Comparison of ENCODE assay signal across 25 cellular contexts in the genomic region with DNA sequence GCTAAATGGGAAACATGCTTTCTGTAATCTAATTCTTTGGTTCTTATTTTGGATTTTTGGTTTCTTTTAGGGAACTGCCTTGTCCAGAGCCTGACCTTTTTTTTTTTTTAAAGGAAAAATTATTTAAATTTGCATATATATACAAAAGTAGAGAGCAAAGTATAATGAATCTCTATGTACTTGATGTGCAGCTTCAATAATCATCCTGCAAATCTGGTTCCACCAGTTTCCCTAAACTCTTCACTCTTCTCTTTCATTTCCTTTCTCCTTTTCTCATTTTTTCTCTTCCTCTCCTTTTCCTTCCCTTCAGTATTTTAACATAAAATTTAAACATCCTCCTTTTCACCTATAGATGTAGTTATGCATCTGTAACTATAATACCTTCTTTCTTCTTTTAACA.
"Had no signal": no experiment of that assay in that cellular context is flagged by ENCODE, and none has a peak within 500 bp of the region (broad histone marks: within the 10 kb centered on the region; RNA-seq: fewer than 3 reads in every experiment).

No MANE protein-coding gene starts in this region.

- H3K27ac Mint-ChIP-seq: activated B cell treated with CpG ODN at 0.5 μM for 24 hours; activated CD8-positive, alpha-beta T cell treated with anti-CD3 and anti-CD28 coated beads for 36 hours; activated naive CD8-positive, alpha-beta T cell; effector memory CD8-positive, alpha-beta T cell; nephron; T-cell had no signal

- H3K4me3 ChIP-seq: hepatocyte, ovary, prostate gland, right atrium auricular region, spleen, suprapubic skin, tibial artery had no signal

- H3K27ac ChIP-seq: hepatocyte, ovary, prostate gland, right atrium auricular region, spleen, suprapubic skin, tibial artery had no signal

- H3K4me3 Mint-ChIP-seq: activated B cell treated with CpG ODN at 0.5 μM for 24 hours; activated CD8-positive, alpha-beta T cell treated with anti-CD3 and anti-CD28 coated beads for 36 hours; activated naive CD8-positive, alpha-beta T cell; activated T-cell treated with anti-CD3 and anti-CD28 coated beads, Interleukin-2, amount 50 U/mL, for 4 hours; effector memory CD8-positive, alpha-beta T cell; nephron; T-cell had no signal

- H3K4me1 Mint-ChIP-seq: activated B cell treated with CpG ODN at 0.5 μM for 24 hours, nephron, T-cell had no signal

- H3K36me3 ChIP-seq: ovary, prostate gland had no signal

- DNase-seq: activated B cell treated with CpG ODN at 0.5 μM for 24 hours; activated CD4-positive, alpha-beta T cell treated with anti-CD3 and anti-CD28 coated beads, Interleukin-2, amount 50 U/mL, for 1 hour; activated CD8-positive, alpha-beta T cell treated with anti-CD3 and anti-CD28 coated beads for 36 hours; activated naive CD4-positive, alpha-beta T cell; activated T-cell treated with anti-CD3 and anti-CD28 coated beads, Interleukin-2, amount 50 U/mL, for 4 hours; anterior cingulate cortex; cortex of kidney; effector memory CD8-positive, alpha-beta T cell; foreskin fibroblast; left cardiac atrium; mammary epithelial cell; ovary; spleen; stimulated activated naive CD4-positive, alpha-beta T cell; T-cell; tibial artery had no signal

- H3K27me3 Mint-ChIP-seq: activated B cell treated with CpG ODN at 0.5 μM for 24 hours; activated CD8-positive, alpha-beta T cell treated with anti-CD3 and anti-CD28 coated beads for 36 hours; activated naive CD8-positive, alpha-beta T cell; effector memory CD8-positive, alpha-beta T cell; T-cell had no signal

- ATAC-seq: activated CD8-positive, alpha-beta T cell treated with anti-CD3 and anti-CD28 coated beads for 36 hours; activated T-cell treated with anti-CD3 and anti-CD28 coated beads, Interleukin-2, amount 50 U/mL, for 4 hours; effector memory CD8-positive, alpha-beta T cell; esophagus mucosa; left cardiac atrium; T-cell had no signal

- FAIRE-seq: keratinocyte, urothelium cell line had no signal

- H3K9me3 ChIP-seq: ovary, prostate gland, right atrium auricular region, spleen, suprapubic skin, tibial artery had no signal

- H3K27me3 ChIP-seq: hepatocyte, ovary, right atrium auricular region, spleen, suprapubic skin, tibial artery had no signal

- H3K9me3 Mint-ChIP-seq: activated B cell treated with CpG ODN at 0.5 μM for 24 hours; activated CD8-positive, alpha-beta T cell treated with anti-CD3 and anti-CD28 coated beads for 36 hours; activated T-cell treated with anti-CD3 and anti-CD28 coated beads, Interleukin-2, amount 50 U/mL, for 4 hours; effector memory CD8-positive, alpha-beta T cell; nephron; T-cell had no signal

- H3K4me1 ChIP-seq: prostate gland, spleen, suprapubic skin, tibial artery had no signal
